26 cellular contexts compared by ENCODE assay signal in genomic region chr14:35113308-35113950, GRCh38. TPM values are rescaled to one million over a fixed set of nuclear protein-coding genes. Genes with fewer than 3 reads are reported as not detected.
DNase-seq lines count a peak whose midpoint lies in the region; ATAC-seq and TF ChIP-seq lines count a peak whose summit lies in the region.
"Had no signal": no experiment of that assay in that cellular context is flagged by ENCODE, and none has a peak within 500 bp of the region (broad histone marks: within the 10 kb centered on the region; RNA-seq: fewer than 3 reads in every experiment).

No MANE protein-coding gene starts in this region.

- H4K8ac ChIP-seq in trophoblast cell (ENCODE audit: low read depth, low read length), result no peak overlapping the region

- H3K4me3 Mint-ChIP-seq in activated T-cell treated with anti-CD3 and anti-CD28 coated beads, Interleukin-2, amount 50 U/mL, for 72 hours, result no peak overlapping the region
- H3K4me3 Mint-ChIP-seq in T-helper 17 cell, result no peak overlapping the region
- H3K4me3 Mint-ChIP-seq: activated CD4-positive, alpha-beta T cell treated with anti-CD3 and anti-CD28 coated beads for 36 hours; activated naive CD8-positive, alpha-beta T cell treated with anti-CD3 and anti-CD28 coated beads, Interleukin-2, amount 10 ng/mL, durations not matched to agents 7 days and 5 days; stimulated activated naive B cell treated with anti-CD40 and anti-IgM and Interleukin-4, amounts not matched to agents 10 μg/mL and 1 μg/mL and 100 μg/mL, for 72 hours; T-cell had no signal

- H3K9me3 Mint-ChIP-seq in activated T-cell treated with anti-CD3 and anti-CD28 coated beads, Interleukin-2, amount 50 U/mL, for 72 hours, result no peaks in the 10 kb centered on the region
- H3K9me3 Mint-ChIP-seq: activated naive CD8-positive, alpha-beta T cell treated with anti-CD3 and anti-CD28 coated beads, Interleukin-2, amount 10 ng/mL, durations not matched to agents 7 days and 5 days; T-cell had no signal

- no peak overlapping the region for H3K4ac ChIP-seq in trophoblast cell (ENCODE audit: low read depth, low read length)

- no peak overlapping the region for H2BK12ac ChIP-seq in trophoblast cell (ENCODE audit: low read length)

- peaks cover 17% of the 10 kb centered on the region for H3K4me1 Mint-ChIP-seq in activated T-cell treated with anti-CD3 and anti-CD28 coated beads, Interleukin-2, amount 50 U/mL, for 72 hours (ENCODE audit: low read depth)
- H3K4me1 Mint-ChIP-seq in T-helper 17 cell, result peaks cover 18% of the 10 kb centered on the region

- peaks cover 0 to 4% of the 10 kb centered on the region in 2 experiments for H3K4me1 ChIP-seq in trophoblast cell (ENCODE audit: control insufficient read depth in 1 of 2, insufficient read depth in 2 of 2, low read length in 2 of 2)
- H3K4me1 ChIP-seq: Peyer's patch, SJCRH30 had no signal

- no peaks in the 10 kb centered on the region for H3K27me3 Mint-ChIP-seq in activated T-cell treated with anti-CD3 and anti-CD28 coated beads, Interleukin-2, amount 50 U/mL, for 72 hours (ENCODE audit: low read depth)
- H3K27me3 Mint-ChIP-seq in T-helper 17 cell, result no peaks in the 10 kb centered on the region
- H3K27me3 Mint-ChIP-seq: activated CD4-positive, alpha-beta T cell treated with anti-CD3 and anti-CD28 coated beads for 36 hours; activated naive CD8-positive, alpha-beta T cell treated with anti-CD3 and anti-CD28 coated beads, Interleukin-2, amount 10 ng/mL, durations not matched to agents 7 days and 5 days; stimulated activated naive B cell treated with anti-CD40 and anti-IgM and Interleukin-4, amounts not matched to agents 10 μg/mL and 1 μg/mL and 100 μg/mL, for 72 hours; T-cell had no signal

- H3K4me2 ChIP-seq in trophoblast cell (ENCODE audit: low read length), result no peak overlapping the region

- no peak for DNase-seq in activated T-cell treated with anti-CD3 and anti-CD28 coated beads, Interleukin-2, amount 50 U/mL, for 72 hours
- no peak for DNase-seq in activated T-cell treated with anti-CD3 and anti-CD28 coated beads, Interleukin-2, amount 50 U/mL, for 48 hours
- DNase-seq in T-helper 17 cell (no peak), fibroblast of villous mesenchyme (ENCODE audit: low read depth) (peak; percentile 58), trophoblast cell (peak; percentile 95 to 96), lower leg skin (ENCODE audit: low spot score in 2 of 2) (no peak), HT-29 (ENCODE audit: low spot score) (no peak)
- no peak for DNase-seq in activated CD4-positive, alpha-beta T cell treated with anti-CD3 and anti-CD28 coated beads for 4 hours
- DNase-seq: 8988T; activated CD4-positive, alpha-beta T cell treated with anti-CD3 and anti-CD28 coated beads for 36 hours; activated naive CD8-positive, alpha-beta T cell treated with anti-CD3 and anti-CD28 coated beads, Interleukin-2, amount 10 ng/mL, durations not matched to agents 7 days and 5 days; AML-193; COR-L47; DND-41; left cardiac atrium; MM.1S; NCI-H1417 treated with DMSO at 0.1 percent for 48 hours; NCI-H510A treated with DMSO at 0.1 percent for 48 hours; Peyer's patch; SJCRH30; small intestine; stimulated activated naive B cell treated with anti-CD40 and anti-IgM and Interleukin-4, amounts not matched to agents 10 μg/mL and 1 μg/mL and 100 μg/mL, for 72 hours; T-cell had no signal

- peak overlapping the region; percentile 53 for H3K23ac ChIP-seq in trophoblast cell (ENCODE audit: low read length)

- H3K4me3 ChIP-seq in fibroblast of villous mesenchyme (ENCODE audit: low read depth, low read length), result no peak overlapping the region
- H3K4me3 ChIP-seq in trophoblast cell (ENCODE audit: low read depth, low read length), result no peak overlapping the region
- H3K4me3 ChIP-seq in lower leg skin (ENCODE audit: low read depth, poor library complexity, severe bottlenecking), result no peak overlapping the region
- H3K4me3 ChIP-seq: GM23248, Peyer's patch, SJCRH30, thoracic aorta had no signal

- H3K36me3 ChIP-seq in trophoblast cell (ENCODE audit: control insufficient read depth in 1 of 2, insufficient read depth in 2 of 2, low read length in 2 of 2), result peaks cover 9 to 13% of the 10 kb centered on the region in 2 experiments

- H3K79me2 ChIP-seq in trophoblast cell (ENCODE audit: control insufficient read depth, insufficient read depth, low read length, poor library complexity), result no peaks in the 10 kb centered on the region

- peak overlapping the region; percentile 65 for H3K27ac Mint-ChIP-seq in activated T-cell treated with anti-CD3 and anti-CD28 coated beads, Interleukin-2, amount 50 U/mL, for 72 hours
- peak overlapping the region; percentile 24 for H3K27ac Mint-ChIP-seq in T-helper 17 cell
- H3K27ac Mint-ChIP-seq: activated CD4-positive, alpha-beta T cell treated with anti-CD3 and anti-CD28 coated beads for 36 hours; activated naive CD8-positive, alpha-beta T cell treated with anti-CD3 and anti-CD28 coated beads, Interleukin-2, amount 10 ng/mL, durations not matched to agents 7 days and 5 days; stimulated activated naive B cell treated with anti-CD40 and anti-IgM and Interleukin-4, amounts not matched to agents 10 μg/mL and 1 μg/mL and 100 μg/mL, for 72 hours had no signal

- H2AFZ ChIP-seq in trophoblast cell (ENCODE audit: insufficient read depth, low read length, poor library complexity), result no peak overlapping the region
- H2AFZ ChIP-seq: GM23248 had no signal

- no CpG with 5 or more reads among the region's 4 CpGs for WGBS in trophoblast cell (ENCODE audit: extremely low coverage, insufficient coverage, insufficient read length)
- WGBS in lower leg skin, 2 donors, result 91 to 93% methylated on average over 4 of the region's 4 CpGs

- no peak overlapping the region for H2AK5ac ChIP-seq in trophoblast cell (ENCODE audit: low read length)

- no peak for ATAC-seq in activated T-cell treated with anti-CD3 and anti-CD28 coated beads, Interleukin-2, amount 50 U/mL, for 72 hours (replicated peaks in 1 of 2)
- ATAC-seq in T-helper 17 cell, result no peak
- ATAC-seq: activated CD4-positive, alpha-beta T cell treated with anti-CD3 and anti-CD28 coated beads for 36 hours; left cardiac atrium; stimulated activated naive B cell treated with anti-CD40 and anti-IgM and Interleukin-4, amounts not matched to agents 10 μg/mL and 1 μg/mL and 100 μg/mL, for 72 hours; T-cell had no signal

- H3K79me1 ChIP-seq in trophoblast cell (ENCODE audit: low read length), result no peaks in the 10 kb centered on the region

- no peak overlapping the region for H3K18ac ChIP-seq in trophoblast cell (ENCODE audit: low read length)

- TF ChIP-seq CTCF in fibroblast of villous mesenchyme (IDR thresholded peaks at IDR 0.05; ENCODE audit: insufficient read depth, low read depth, low read length), result no peak
- TF ChIP-seq CTCF in lower leg skin (IDR thresholded peaks at IDR 0.05), result no peak

- H2BK5ac ChIP-seq in trophoblast cell (ENCODE audit: low read depth, low read length, poor library complexity), result no peak overlapping the region

- peak overlapping the region; percentile 28 for H3K27ac ChIP-seq in trophoblast cell (ENCODE audit: low read depth, low read length)
- H3K27ac ChIP-seq: GM23248, HL-60, Peyer's patch, SJCRH30, thoracic aorta had no signal

- no peak overlapping the region for H3K9ac ChIP-seq in trophoblast cell (ENCODE audit: low read length)
- H3K9ac ChIP-seq: GM23248 had no signal

- H2BK120ac ChIP-seq in trophoblast cell (ENCODE audit: insufficient read depth, low read length, poor library complexity), result no peak overlapping the region

- TF ChIP-seq POLR2A in lower leg skin (IDR thresholded peaks at IDR 0.05), result no peak

- intact Hi-C loops in lower leg skin (cut with DNase I; ENCODE audit: low total_unique reads), result no loop called here

- H4K12ac ChIP-seq in trophoblast cell (ENCODE audit: low read depth, low read length), result no peak overlapping the region

- H4K91ac ChIP-seq in trophoblast cell (ENCODE audit: low read depth, low read length), result no peak overlapping the region

- no peak overlapping the region for H3K14ac ChIP-seq in trophoblast cell (ENCODE audit: low read length)

- H3K36me3 Mint-ChIP-seq in activated T-cell treated with anti-CD3 and anti-CD28 coated beads, Interleukin-2, amount 50 U/mL, for 72 hours (ENCODE audit: insufficient read depth in 2 of 2), result peaks cover 11 to 30% of the 10 kb centered on the region in 2 donors
- H3K36me3 Mint-ChIP-seq in T-helper 17 cell (ENCODE audit: low read depth), result peaks cover 4% of the 10 kb centered on the region

- H3K9me3 ChIP-seq in T-helper 17 cell (ENCODE audit: control insufficient read depth, low read length, poor library complexity, severe bottlenecking) (no peaks in the 10 kb centered on the region), trophoblast cell (ENCODE audit: insufficient read depth, low read depth, low read length) (peaks cover 2% of the 10 kb centered on the region)
- H3K9me3 ChIP-seq: Peyer's patch, SJCRH30, thoracic aorta had no signal

- no peaks in the 10 kb centered on the region for H3K27me3 ChIP-seq in trophoblast cell (ENCODE audit: insufficient read depth, low read length)
- H3K27me3 ChIP-seq: Peyer's patch, SJCRH30 had no signal

RNA-seq across cellular contexts. Expression of gene PPP2R3C, which starts 8.4 kb away (rescaled TPM):
- total RNA-seq in activated T-cell treated with anti-CD3 and anti-CD28 coated beads, Interleukin-2, amount 50 U/mL, for 72 hours, result 10 to 100 TPM; 66.5 to 83.7 TPM
- total RNA-seq in T-helper 17 cell (10 to 100 TPM; 37.7 to 41.7 TPM), fibroblast of villous mesenchyme (35.4 and 39.7 TPM in 2 replicates), lower leg skin (10 to 100 TPM in 1 of 4 donors, 1 to 10 TPM in 3; 4.3 to 20.8 (median 6.8) TPM)
- polyA plus RNA-seq in trophoblast cell (2013), result 18.2 and 19.0 TPM in 2 replicates
- 10.9 and 11.0 TPM in 2 replicates for total RNA-seq in HT-29 (2014; rRNA removed; shearing (Covaris generic))

RNA-seq across cellular contexts. Expression of gene PRORP, which starts 8.9 kb away (rescaled TPM):
- total RNA-seq in activated T-cell treated with anti-CD3 and anti-CD28 coated beads, Interleukin-2, amount 50 U/mL, for 72 hours, result 10 to 100 TPM; 33.0 to 36.0 TPM
- total RNA-seq in T-helper 17 cell (10 to 100 TPM; 42.5 to 43.6 TPM), fibroblast of villous mesenchyme (36.4 and 38.0 TPM in 2 replicates), lower leg skin (10 to 100 TPM; 24.1 to 29.6 (median 25.3) TPM)
- 21.0 and 21.3 TPM in 2 replicates for polyA plus RNA-seq in trophoblast cell (2013)
- 14.0 and 18.6 TPM in 2 replicates for total RNA-seq in HT-29 (2014; rRNA removed; shearing (Covaris generic))

Comparison
In these comparisons a context has a peak if more than half of its experiments do, and no peak if none do; other contexts are left out.
1. DNase-seq: peak in fibroblast of villous mesenchyme (single experiment) and trophoblast cell (2 of 2); none in activated T-cell treated with anti-CD3 and anti-CD28 coated beads, Interleukin-2, amount 50 U/mL, for 72 hours (0 of 2), activated T-cell treated with anti-CD3 and anti-CD28 coated beads, Interleukin-2, amount 50 U/mL, for 48 hours (0 of 2), T-helper 17 cell (0 of 3), lower leg skin (0 of 2), activated CD4-positive, alpha-beta T cell treated with anti-CD3 and anti-CD28 coated beads for 4 hours (0 of 2) and HT-29 (single experiment).